Comparison of ENCODE assay signal across 15 cellular contexts in genomic region chr18:5158171-5158570, GRCh38. TPM values are rescaled to one million over a fixed set of nuclear protein-coding genes. Genes with fewer than 3 reads are reported as not detected.
DNase-seq lines count a peak whose midpoint lies in the region; ATAC-seq, FAIRE-seq and TF ChIP-seq lines count a peak whose summit lies in the region.
"Had no signal": no experiment of that assay in that cellular context is flagged by ENCODE, and none has a peak within 500 bp of the region (broad histone marks: within the 10 kb centered on the region; RNA-seq: fewer than 3 reads in every experiment).

No MANE protein-coding gene starts in this region.

- intact Hi-C loops in psoas muscle (cut with DNase I): no loop called here
- intact Hi-C loops in breast epithelium (cut with DNase I; ENCODE audit: low total_unique reads): no loop called here

- peak overlapping the region; percentile 93; the same call in 1 of the 2 replicates for H2AFZ ChIP-seq in H1 (ENCODE audit: low read length)

- H2BK12ac ChIP-seq in H1 (ENCODE audit: low read depth, low read length): no peak overlapping the region

- FAIRE-seq in H1 (lab: Jason Lieb, UNC): no peak

- no peaks in the 10 kb centered on the region for H3K36me3 Mint-ChIP-seq in activated naive CD8-positive, alpha-beta T cell
- H3K36me3 Mint-ChIP-seq in activated naive CD8-positive, alpha-beta T cell treated with anti-CD3 and anti-CD28 coated beads, Interleukin-2, amount 50 U/mL, for 24 hours (ENCODE audit: low read depth): no peaks in the 10 kb centered on the region

- H3K4me2 ChIP-seq in H1 (ENCODE audit: insufficient read depth in 1 of 2, low read depth in 2 of 2, low read length in 2 of 2): no peak overlapping the region

- no peak overlapping the region for H3K4ac ChIP-seq in H1 (replicated peaks; ENCODE audit: insufficient read length, low read depth, low read length)

- ATAC-seq in activated naive CD8-positive, alpha-beta T cell treated with anti-CD3 and anti-CD28 coated beads, Interleukin-2, amount 50 U/mL, for 24 hours: no peak
- no peak for ATAC-seq in psoas muscle

- no peaks in the 10 kb centered on the region for H4K20me1 ChIP-seq in H1 (replicated peaks in 1 of 2; ENCODE audit: control insufficient read depth in 1 of 2, insufficient read depth in 2 of 2, low read length in 2 of 2)

- no peaks in the 10 kb centered on the region for H3K27me3 ChIP-seq in H1 (replicated peaks in 1 of 4; ENCODE audit: control insufficient read depth in 3 of 4, extremely low read depth in 1 of 4, insufficient read depth in 3 of 4, low read length in 3 of 4)
- H3K27me3 ChIP-seq in psoas muscle (ENCODE audit: insufficient read depth in 3 of 3, low read length in 2 of 3): peaks cover 0 to 2% (median 0%) of the 10 kb centered on the region in 3 donors
- peaks cover 0 to 12% of the 10 kb centered on the region in 2 donors for H3K27me3 ChIP-seq in breast epithelium

- TF ChIP-seq POLR2A in H1 (IDR thresholded peaks at IDR 0.05; ENCODE audit: control extremely low read depth in 1 of 2, low read depth in 2 of 2, low read length in 2 of 2) (no peak), breast epithelium (IDR thresholded peaks at IDR 0.05) (no peak)

- H3K9me3 ChIP-seq in H1 (ENCODE audit: insufficient read depth in 2 of 2, low read depth in 1 of 2, low read length in 1 of 2) (no peaks in the 10 kb centered on the region), psoas muscle (no peaks in the 10 kb centered on the region), breast epithelium (no peaks in the 10 kb centered on the region)

- no peak overlapping the region for H2BK120ac ChIP-seq in H1 (replicated peaks; ENCODE audit: low read depth, low read length)

- POLR2A ChIA-PET in H1 (lab: Charles Lee; ENCODE audit: partially characterized antibody): no interaction called here

- H3K79me2 ChIP-seq in H1 (ENCODE audit: control insufficient read depth in 1 of 2, insufficient read depth in 2 of 2, low read length in 2 of 2): no peaks in the 10 kb centered on the region

- no peak overlapping the region for H4K5ac ChIP-seq in H1 (ENCODE audit: insufficient read length, low read depth, low read length)

- H3K4me3 Mint-ChIP-seq in activated naive CD8-positive, alpha-beta T cell: peak overlapping the region; percentile 17
- H3K4me3 Mint-ChIP-seq in activated naive CD8-positive, alpha-beta T cell treated with anti-CD3 and anti-CD28 coated beads, Interleukin-2, amount 50 U/mL, for 24 hours: no peak overlapping the region
- H3K4me3 Mint-ChIP-seq: H9 had no signal

- H3K27ac Mint-ChIP-seq in activated naive CD8-positive, alpha-beta T cell: peak overlapping the region; percentile 36
- H3K27ac Mint-ChIP-seq in activated naive CD8-positive, alpha-beta T cell treated with anti-CD3 and anti-CD28 coated beads, Interleukin-2, amount 50 U/mL, for 24 hours: no peak overlapping the region
- H3K27ac Mint-ChIP-seq: H9 had no signal

- no peak overlapping the region for H3K27ac ChIP-seq in H1 (ENCODE audit: low read depth, low read length)
- H3K27ac ChIP-seq in psoas muscle: no peak overlapping the region
- no peak overlapping the region for H3K27ac ChIP-seq in breast epithelium

- no peaks in the 10 kb centered on the region for H3K79me1 ChIP-seq in H1 (ENCODE audit: low read depth, low read length)

- TF ChIP-seq CTCF in H1 (IDR thresholded peaks at IDR 0.05; ENCODE audit: control extremely low read depth in 1 of 3, insufficient read depth in 1 of 3, low read depth in 1 of 3, low read length in 3 of 3) (no peak), psoas muscle (IDR thresholded peaks at IDR 0.05) (no peak), breast epithelium (IDR thresholded peaks at IDR 0.05) (no peak)

- H3K27me3 Mint-ChIP-seq in activated naive CD8-positive, alpha-beta T cell: no peaks in the 10 kb centered on the region
- H3K27me3 Mint-ChIP-seq in activated naive CD8-positive, alpha-beta T cell treated with anti-CD3 and anti-CD28 coated beads, Interleukin-2, amount 50 U/mL, for 24 hours: no peaks in the 10 kb centered on the region

- 94% methylated on average over 3 of the region's 3 CpGs; no CpG with 5 or more reads in 1 of the 2 experiments for WGBS in H1 (ENCODE audit: extremely low coverage in 1 of 2, insufficient coverage in 1 of 2, insufficient read length in 1 of 2, insufficient replicate concordance in 2 of 2, low coverage in 1 of 2, low lambda C conversion rate in 2 of 2, missing lambda C conversion rate in 1 of 2), 2 experiments
- WGBS in psoas muscle, 3 donors: 28 to 34% (median 28%) methylated on average over 3 of the region's 3 CpGs

- peaks cover 39% of the 10 kb centered on the region for H3K4me1 Mint-ChIP-seq in activated naive CD8-positive, alpha-beta T cell (ENCODE audit: low read depth)
- H3K4me1 Mint-ChIP-seq in activated naive CD8-positive, alpha-beta T cell treated with anti-CD3 and anti-CD28 coated beads, Interleukin-2, amount 50 U/mL, for 24 hours: peaks cover 31% of the 10 kb centered on the region

- no peak overlapping the region for H2AK5ac ChIP-seq in H1 (ENCODE audit: low read depth, low read length)

- H2BK15ac ChIP-seq in H1 (ENCODE audit: low read length): no peak overlapping the region

- DNase-seq in activated naive CD8-positive, alpha-beta T cell treated with anti-CD3 and anti-CD28 coated beads, Interleukin-2, amount 50 U/mL, for 24 hours: no peak
- peak; percentile 84 for DNase-seq in NCI-H2171 treated with DMSO at 0.1 percent for 48 hours (lab: John Stamatoyannopoulos, UW)
- no peak for DNase-seq in H1 (ENCODE audit: low read depth in 1 of 2, low spot score in 2 of 2)
- no peak for DNase-seq in psoas muscle
- no peak for DNase-seq in breast epithelium (ENCODE audit: low spot score in 2 of 2)
- DNase-seq in iPS-NIHi7 (ENCODE audit: extremely low spot score): no peak
- DNase-seq: AML-193, DMS153, H9, Kasumi-1, NCI-H1105 treated with DMSO at 0.1 percent for 48 hours, NCI-H187 treated with DMSO at 0.1 percent for 48 hours, NCI-H510A, SIG-M5 had no signal

- no peak overlapping the region for H4K8ac ChIP-seq in H1 (ENCODE audit: extremely low read depth, insufficient read depth, low read length)

- no peak overlapping the region for H2BK20ac ChIP-seq in H1 (ENCODE audit: low read length)

- H3K9ac ChIP-seq in H1 (replicated peaks in 1 of 4; ENCODE audit: extremely low read depth in 1 of 4, low read depth in 3 of 4, low read length in 3 of 4): no peak overlapping the region

- H3K56ac ChIP-seq in H1 (replicated peaks; ENCODE audit: insufficient read length, low read depth, low read length): no peak overlapping the region

- H3K36me3 ChIP-seq in H1 (ENCODE audit: control insufficient read depth in 2 of 4, insufficient read depth in 4 of 4, low read length in 3 of 4) (no peaks in the 10 kb centered on the region), psoas muscle (ENCODE audit: insufficient read depth in 1 of 2, low read depth in 1 of 2) (no peaks in the 10 kb centered on the region), breast epithelium (no peaks in the 10 kb centered on the region)

- no peak for TF ChIP-seq EP300 in H1 (IDR thresholded peaks at IDR 0.05; ENCODE audit: borderline replicate concordance in 1 of 2, low read depth in 2 of 2, low read length in 2 of 2)

- no peaks in the 10 kb centered on the region for H3K23me2 ChIP-seq in H1 (ENCODE audit: low read depth, low read length)

- no peak overlapping the region for H4K91ac ChIP-seq in H1 (replicated peaks; ENCODE audit: insufficient read length, low read length)

- no peak overlapping the region for H2BK5ac ChIP-seq in H1 (ENCODE audit: low read depth, low read length)

- no peak for TF ChIP-seq RAD21 in H1 (IDR thresholded peaks at IDR 0.05 in 1 of 2, conservative IDR thresholded peaks at IDR 0.05 in 1 of 2; ENCODE audit: low read depth in 2 of 2, low read length in 2 of 2)

- H3K18ac ChIP-seq in H1 (ENCODE audit: extremely low read depth, low read length): no peak overlapping the region

- H3K4me3 ChIP-seq in H1 (ENCODE audit: extremely low read depth in 1 of 4, insufficient read depth in 2 of 4, low read depth in 3 of 4, low read length in 4 of 4) (no peak overlapping the region), psoas muscle (no peak overlapping the region), breast epithelium (no peak overlapping the region)

- H3K9me3 Mint-ChIP-seq in activated naive CD8-positive, alpha-beta T cell (ENCODE audit: low read depth): no peaks in the 10 kb centered on the region
- H3K9me3 Mint-ChIP-seq in activated naive CD8-positive, alpha-beta T cell treated with anti-CD3 and anti-CD28 coated beads, Interleukin-2, amount 50 U/mL, for 24 hours: no peaks in the 10 kb centered on the region
- H3K9me3 Mint-ChIP-seq: H9 had no signal

- CTCF ChIA-PET in H1 (lab: Charles Lee; ENCODE audit: partially characterized antibody): no interaction called here

- no peak overlapping the region for H3K14ac ChIP-seq in H1 (ENCODE audit: insufficient read length)

- H3K23ac ChIP-seq in H1 (ENCODE audit: insufficient read length): no peak overlapping the region

- H3K4me1 ChIP-seq in H1 (replicated peaks in 1 of 4; ENCODE audit: control insufficient read depth in 3 of 4, insufficient read depth in 4 of 4, low read length in 3 of 4): no peaks in the 10 kb centered on the region
- no peaks in the 10 kb centered on the region for H3K4me1 ChIP-seq in psoas muscle
- no peaks in the 10 kb centered on the region for H3K4me1 ChIP-seq in breast epithelium

TF ChIP-seq in H1, 55 proteins besides CTCF, POLR2A, EP300 and RAD21:
- TF ChIP-seq PHF8 (conservative IDR thresholded peaks at IDR 0.05; ENCODE audit: low read depth, low read length) (no peak), CBX8 (IDR thresholded peaks at IDR 0.05; ENCODE audit: borderline replicate concordance, low read depth, low read length) (no peak)

RNA-seq across cellular contexts. Expression of gene AKAIN1, which starts 38.9 kb away (rescaled TPM):
- total RNA-seq in H1 (2021; fragmentation: NEBNext Ultra II Directional; extraction: Animal tissue kit (Norgen Biotek cat#: 25700)): not detected in 2 replicates
- polyA plus RNA-seq in H1 (2011; rRNA removed) (not detected in 2 replicates), psoas muscle (under 1 TPM in 1 of 3 donors, not detected in 2; 0.34 TPM)
- polyA plus RNA-seq in H1 (2011; cell fraction: cytosol; rRNA removed): not detected
- not detected for polyA plus RNA-seq in H1 (2011; cell fraction: nucleus; rRNA removed)
- not detected in 4 replicates for polyA plus RNA-seq in H1 (2012, experiment 1 of 2)
- polyA plus RNA-seq in H1 (2012, experiment 2 of 2): not detected
- polyA plus RNA-seq in H1 (2013, experiment 1 of 2): not detected
- not detected for polyA plus RNA-seq in H1 (2013, experiment 2 of 2)
- polyA minus RNA-seq in H1 (2011; rRNA and poly(A)+ RNA removed): not detected in 2 replicates
- polyA minus RNA-seq in H1 (2011; cell fraction: cytosol; rRNA and poly(A)+ RNA removed): not detected
- not detected for polyA minus RNA-seq in H1 (2011; cell fraction: nucleus; rRNA and poly(A)+ RNA removed)
- total RNA-seq in psoas muscle (not detected), breast epithelium (not detected)
- total RNA-seq: H9 had no signal
